ENCODE assay signal across 32 cellular contexts in the genomic region with DNA sequence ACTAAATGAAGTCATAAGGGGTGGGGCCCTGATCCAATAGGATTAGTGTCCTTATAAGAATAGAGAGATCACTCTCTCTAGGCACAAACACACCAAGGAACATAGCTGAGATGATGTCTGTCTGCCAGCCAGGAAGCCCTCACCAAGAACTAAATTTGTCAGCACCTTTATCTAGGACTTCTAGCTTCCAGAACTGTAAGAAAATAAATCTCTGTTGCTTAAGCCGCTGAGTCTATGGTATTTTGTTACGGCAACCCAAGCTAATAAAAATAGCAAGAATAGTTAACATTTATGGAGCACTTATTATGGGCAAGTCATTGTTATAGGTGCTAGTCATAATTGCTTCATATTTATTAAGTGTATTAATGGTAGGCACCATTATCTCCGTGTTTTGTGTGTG.
"Had no signal": no experiment of that assay in that cellular context is flagged by ENCODE, and none has a peak within 500 bp of the region (broad histone marks: within the 10 kb centered on the region; RNA-seq: fewer than 3 reads in every experiment).

No MANE protein-coding gene starts in this region.

- H3K27ac Mint-ChIP-seq: activated CD4-positive, alpha-beta memory T cell treated with anti-CD3 and anti-CD28 coated beads for 36 hours; activated CD4-positive, alpha-beta T cell treated with anti-CD3 and anti-CD28 coated beads for 36 hours; activated CD4-positive, alpha-beta T cell treated with anti-CD3 and anti-CD28 coated beads, Interleukin-2, amount 10 ng/mL, durations not matched to agents 24 days and 14 days; activated CD8-positive, alpha-beta memory T cell treated with anti-CD3 and anti-CD28 coated beads, Interleukin-2, amount 10 ng/mL, durations not matched to agents 7 days and 5 days; activated CD8-positive, alpha-beta T cell treated with anti-CD3 and anti-CD28 coated beads, Interleukin-2, amount 10 ng/mL, durations not matched to agents 7 days and 5 days; activated naive CD4-positive, alpha-beta T cell treated with anti-CD3 and anti-CD28 coated beads, Interleukin-2, amount 10 ng/mL, durations not matched to agents 7 days and 5 days; activated naive CD4-positive, alpha-beta T cell treated with anti-CD3 and anti-CD28 coated beads, Interleukin-2, amount 50 U/mL, for 72 hours; activated naive CD8-positive, alpha-beta T cell treated with anti-CD3 and anti-CD28 coated beads, Interleukin-2, amount 10 ng/mL, durations not matched to agents 7 days and 5 days; activated T-helper 1 cell treated with anti-CD3 and anti-CD28 coated beads, Interleukin-12 subunit alpha, Interleukin-12 subunit beta, Interleukin-2, Interleukin-4 antibody, amounts not matched to agents 30 ng/mL and 10 ng/mL and 1 ng/mL, durations not matched to agents 14 hours and 24 hours and 36 hours; activated T-helper 2 cell treated with anti-CD3 and anti-CD28 coated beads, Interferon-gamma antibody, Interleukin-2, Interleukin-4, amounts not matched to agents 10 μg/mL and 5 μg/mL and 100 μg/mL, durations not matched to agents 14 hours and 24 hours and 36 hours; dendritic cell treated with granulocyte-macrophage colony-stimulating factor and Interleukin-4, amounts not matched to agents 40 ng/mL and 50 ng/mL, for 4 days; endodermal cell had no signal

- H3K36me3 ChIP-seq: brain microvascular endothelial cell, colonic mucosa, gastrocnemius medialis, heart left ventricle had no signal

- H3K9me3 ChIP-seq: colonic mucosa, gastrocnemius medialis had no signal

- H3K36me3 Mint-ChIP-seq: activated CD4-positive, alpha-beta memory T cell treated with anti-CD3 and anti-CD28 coated beads for 36 hours; activated CD8-positive, alpha-beta memory T cell treated with anti-CD3 and anti-CD28 coated beads, Interleukin-2, amount 10 ng/mL, durations not matched to agents 7 days and 5 days; activated naive CD4-positive, alpha-beta T cell treated with anti-CD3 and anti-CD28 coated beads, Interleukin-2, amount 10 ng/mL, durations not matched to agents 7 days and 5 days; activated naive CD4-positive, alpha-beta T cell treated with anti-CD3 and anti-CD28 coated beads, Interleukin-2, amount 50 U/mL, for 72 hours; activated naive CD8-positive, alpha-beta T cell treated with anti-CD3 and anti-CD28 coated beads, Interleukin-2, amount 10 ng/mL, durations not matched to agents 7 days and 5 days had no signal

- H3K4me1 Mint-ChIP-seq: activated CD8-positive, alpha-beta memory T cell treated with anti-CD3 and anti-CD28 coated beads, Interleukin-2, amount 10 ng/mL, durations not matched to agents 7 days and 5 days; activated naive CD4-positive, alpha-beta T cell treated with anti-CD3 and anti-CD28 coated beads, Interleukin-2, amount 10 ng/mL, durations not matched to agents 7 days and 5 days; central memory CD8-positive, alpha-beta T cell; endodermal cell had no signal

- H3K27ac ChIP-seq: brain microvascular endothelial cell, colonic mucosa, dorsolateral prefrontal cortex, foreskin keratinocyte, gastrocnemius medialis, heart left ventricle had no signal

- H3K9me3 Mint-ChIP-seq: activated CD4-positive, alpha-beta memory T cell treated with anti-CD3 and anti-CD28 coated beads for 36 hours; activated CD4-positive, alpha-beta T cell treated with anti-CD3 and anti-CD28 coated beads, Interleukin-2, amount 10 ng/mL, durations not matched to agents 24 days and 14 days; activated naive CD4-positive, alpha-beta T cell treated with anti-CD3 and anti-CD28 coated beads, Interleukin-2, amount 10 ng/mL, durations not matched to agents 7 days and 5 days; activated T-helper 2 cell treated with anti-CD3 and anti-CD28 coated beads, Interferon-gamma antibody, Interleukin-2, Interleukin-4, amounts not matched to agents 10 μg/mL and 5 μg/mL and 100 μg/mL, durations not matched to agents 14 hours and 24 hours and 36 hours; dendritic cell treated with granulocyte-macrophage colony-stimulating factor and Interleukin-4, amounts not matched to agents 40 ng/mL and 50 ng/mL, for 4 days; endodermal cell had no signal

- H3K27me3 ChIP-seq: brain microvascular endothelial cell, colonic mucosa, foreskin keratinocyte, gastrocnemius medialis, heart left ventricle had no signal

- H3K4me1 ChIP-seq: colonic mucosa, gastrocnemius medialis had no signal

- H3K4me3 ChIP-seq: colonic mucosa, dorsolateral prefrontal cortex, gastrocnemius medialis, heart left ventricle had no signal

- ATAC-seq: activated CD4-positive, alpha-beta T cell treated with anti-CD3 and anti-CD28 coated beads for 36 hours; activated CD8-positive, alpha-beta memory T cell treated with anti-CD3 and anti-CD28 coated beads, Interleukin-2, amount 10 ng/mL, durations not matched to agents 7 days and 5 days; activated CD8-positive, alpha-beta T cell treated with anti-CD3 and anti-CD28 coated beads, Interleukin-2, amount 10 ng/mL, durations not matched to agents 7 days and 5 days; activated naive CD4-positive, alpha-beta T cell treated with anti-CD3 and anti-CD28 coated beads, Interleukin-2, amount 50 U/mL, for 72 hours; esophagus mucosa; foreskin keratinocyte; gastrocnemius medialis; heart left ventricle had no signal

- H3K4me3 Mint-ChIP-seq: activated CD4-positive, alpha-beta memory T cell treated with anti-CD3 and anti-CD28 coated beads for 36 hours; activated CD4-positive, alpha-beta T cell treated with anti-CD3 and anti-CD28 coated beads for 36 hours; activated CD4-positive, alpha-beta T cell treated with anti-CD3 and anti-CD28 coated beads, Interleukin-2, amount 10 ng/mL, durations not matched to agents 24 days and 14 days; activated CD8-positive, alpha-beta memory T cell treated with anti-CD3 and anti-CD28 coated beads, Interleukin-2, amount 10 ng/mL, durations not matched to agents 7 days and 5 days; activated CD8-positive, alpha-beta T cell treated with anti-CD3 and anti-CD28 coated beads, Interleukin-2, amount 10 ng/mL, durations not matched to agents 7 days and 5 days; activated naive CD4-positive, alpha-beta T cell treated with anti-CD3 and anti-CD28 coated beads, Interleukin-2, amount 10 ng/mL, durations not matched to agents 7 days and 5 days; activated naive CD8-positive, alpha-beta T cell treated with anti-CD3 and anti-CD28 coated beads, Interleukin-2, amount 10 ng/mL, durations not matched to agents 7 days and 5 days; activated T-helper 1 cell treated with anti-CD3 and anti-CD28 coated beads, Interleukin-12 subunit alpha, Interleukin-12 subunit beta, Interleukin-2, Interleukin-4 antibody, amounts not matched to agents 30 ng/mL and 10 ng/mL and 1 ng/mL, durations not matched to agents 14 hours and 24 hours and 36 hours; central memory CD8-positive, alpha-beta T cell; dendritic cell treated with granulocyte-macrophage colony-stimulating factor and Interleukin-4, amounts not matched to agents 40 ng/mL and 50 ng/mL, for 4 days; endodermal cell had no signal

- H3K27me3 Mint-ChIP-seq: activated CD4-positive, alpha-beta memory T cell treated with anti-CD3 and anti-CD28 coated beads for 36 hours; activated CD4-positive, alpha-beta T cell treated with anti-CD3 and anti-CD28 coated beads, Interleukin-2, amount 10 ng/mL, durations not matched to agents 24 days and 14 days; activated CD8-positive, alpha-beta memory T cell treated with anti-CD3 and anti-CD28 coated beads, Interleukin-2, amount 10 ng/mL, durations not matched to agents 7 days and 5 days; activated naive CD4-positive, alpha-beta T cell treated with anti-CD3 and anti-CD28 coated beads, Interleukin-2, amount 10 ng/mL, durations not matched to agents 7 days and 5 days; activated naive CD8-positive, alpha-beta T cell treated with anti-CD3 and anti-CD28 coated beads, Interleukin-2, amount 10 ng/mL, durations not matched to agents 7 days and 5 days; dendritic cell treated with granulocyte-macrophage colony-stimulating factor and Interleukin-4, amounts not matched to agents 40 ng/mL and 50 ng/mL, for 4 days had no signal

- DNase-seq: activated CD4-positive, alpha-beta memory T cell treated with anti-CD3 and anti-CD28 coated beads for 36 hours; activated CD4-positive, alpha-beta T cell treated with anti-CD3 and anti-CD28 coated beads for 36 hours; activated CD4-positive, alpha-beta T cell treated with anti-CD3 and anti-CD28 coated beads, Interleukin-2, amount 10 ng/mL, durations not matched to agents 24 days and 14 days; activated CD4-positive, CD25-positive, alpha-beta regulatory T cell; activated CD4-positive, CD25-positive, alpha-beta regulatory T cell treated with anti-CD3 and anti-CD28 coated beads, Interleukin-2, amount 50 U/mL, for 72 hours; activated CD8-positive, alpha-beta memory T cell treated with anti-CD3 and anti-CD28 coated beads, Interleukin-2, amount 10 ng/mL, durations not matched to agents 7 days and 5 days; activated CD8-positive, alpha-beta memory T cell treated with anti-CD3 and anti-CD28 coated beads, Interleukin-2, amount 50 U/mL, for 4 hours; activated CD8-positive, alpha-beta T cell treated with anti-CD3 and anti-CD28 coated beads, Interleukin-2, amount 10 ng/mL, durations not matched to agents 7 days and 5 days; activated effector memory CD4-positive, alpha-beta T cell treated with anti-CD3 and anti-CD28 coated beads, Interleukin-2, amount 50 U/mL, for 16 hours; activated naive CD4-positive, alpha-beta T cell; activated naive CD4-positive, alpha-beta T cell treated with anti-CD3 and anti-CD28 coated beads, Interleukin-2, amount 10 ng/mL, durations not matched to agents 7 days and 5 days; activated naive CD8-positive, alpha-beta T cell treated with anti-CD3 and anti-CD28 coated beads, Interleukin-2, amount 10 ng/mL, durations not matched to agents 7 days and 5 days; activated T-cell treated with anti-CD3 and anti-CD28 coated beads, Interleukin-2, amount 50 U/mL, for 1 hour; activated T-cell treated with anti-CD3 and anti-CD28 coated beads, Interleukin-2, amount 50 U/mL, for 48 hours; amniotic stem cell; anterior cingulate cortex; brain microvascular endothelial cell; colonic mucosa; dorsolateral prefrontal cortex; effector memory CD4-positive, alpha-beta T cell; endodermal cell; foreskin keratinocyte; gastrocnemius medialis; glutamatergic neuron; heart left ventricle; T-helper 2 cell had no signal
